Comparison of ENCODE assay signal across 8 cellular contexts in the genomic region with DNA sequence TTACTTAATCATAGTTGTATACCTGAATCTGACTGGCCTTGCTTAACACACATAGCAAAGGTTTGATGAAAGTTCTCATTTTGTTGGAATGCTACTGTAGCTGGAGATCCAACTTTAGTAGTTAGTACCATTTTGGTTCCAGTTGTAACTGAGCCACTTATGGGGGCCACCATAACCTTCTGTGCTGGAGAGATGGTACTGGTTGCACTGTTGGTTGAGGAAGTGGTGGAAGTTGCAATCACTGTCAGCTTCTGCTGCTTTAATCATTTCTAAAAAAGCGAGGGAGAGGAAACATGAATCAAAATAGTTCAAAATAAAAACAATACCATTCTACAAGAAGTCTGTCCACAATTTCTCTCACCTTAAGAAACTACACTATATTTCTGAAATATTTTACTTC. TPM values are rescaled to one million over a fixed set of nuclear protein-coding genes. Genes with fewer than 3 reads are reported as not detected.
DNase-seq lines count a peak whose midpoint lies in the region; ATAC-seq and TF ChIP-seq lines count a peak whose summit lies in the region.
"Not testable (repeated sequence)": the region's sequence is repeated elsewhere in the genome, so short reads cannot be mapped to it uniquely, and the experiment has no call there.

No MANE protein-coding gene starts in this region.

- POLR2A ChIA-PET in T-cell (lab: Charles Lee): interaction anchor here in 1 of 2 donors (0.5 kb wide), 1 partner anchor 26 kb away, joined by 3 read pairs; no protein-coding TSS in a partner anchor
- POLR2A ChIA-PET in activated CD4-positive, alpha-beta memory T cell treated with anti-CD3 and anti-CD28 coated beads, Interleukin-2, amount 10 ng/mL, durations not matched to agents 7 days and 5 days (lab: Charles Lee): interaction anchor here (1.0 to 1.4 kb wide), 2 partner anchors 99 to 224 kb away, joined by 3 read pairs; no protein-coding TSS in a partner anchor

- H3K27me3 ChIP-seq in BLaER1 treated with 17β-estradiol and CSF1 and Interleukin-3, amounts not matched to agents 10 nM and 100 nM: not testable (repeated sequence)

- not testable (repeated sequence) for H3K27me3 Mint-ChIP-seq in T-cell; activated CD4-positive, alpha-beta memory T cell treated with anti-CD3 and anti-CD28 coated beads, Interleukin-2, amount 10 ng/mL, durations not matched to agents 7 days and 5 days; activated T-helper 1 cell treated with anti-CD3 and anti-CD28 coated beads, Interleukin-12 subunit alpha, Interleukin-12 subunit beta, Interleukin-2, Interleukin-4 antibody, amounts not matched to agents 30 ng/mL and 10 ng/mL and 1 ng/mL, durations not matched to agents 14 hours and 24 hours and 36 hours (ENCODE audit: insufficient read depth); activated naive CD8-positive, alpha-beta T cell treated with anti-CD3 and anti-CD28 coated beads for 36 hours; immature natural killer cell (ENCODE audit: low read depth in 3 of 3); natural killer cell (ENCODE audit: low read depth in 2 of 2)

- H3K27ac ChIP-seq in BLaER1 treated with 17β-estradiol and CSF1 and Interleukin-3, amounts not matched to agents 10 nM and 100 nM: peak overlapping the region in 2 of 11 experiments; percentile 20 to 51; a peak in 3 of 22 replicates

- intact Hi-C loops in activated T-helper 1 cell treated with anti-CD3 and anti-CD28 coated beads, Interleukin-12 subunit alpha, Interleukin-12 subunit beta, Interleukin-2, Interleukin-4 antibody, amounts not matched to agents 30 ng/mL and 10 ng/mL and 1 ng/mL, durations not matched to agents 14 hours and 24 hours and 36 hours (cut with micrococcal nuclease); natural killer cell (cut with micrococcal nuclease): not testable (repeated sequence)

- not testable (repeated sequence) for H3K9me3 Mint-ChIP-seq in T-cell; activated CD4-positive, alpha-beta memory T cell treated with anti-CD3 and anti-CD28 coated beads, Interleukin-2, amount 10 ng/mL, durations not matched to agents 7 days and 5 days; activated T-helper 1 cell treated with anti-CD3 and anti-CD28 coated beads, Interleukin-12 subunit alpha, Interleukin-12 subunit beta, Interleukin-2, Interleukin-4 antibody, amounts not matched to agents 30 ng/mL and 10 ng/mL and 1 ng/mL, durations not matched to agents 14 hours and 24 hours and 36 hours; activated naive CD8-positive, alpha-beta T cell treated with anti-CD3 and anti-CD28 coated beads for 36 hours; immature natural killer cell; natural killer cell

- H3K4me2 ChIP-seq in BLaER1 treated with 17β-estradiol and CSF1 and Interleukin-3, amounts not matched to agents 10 nM and 100 nM: peak overlapping the region; percentile 51 to 76 (median 63)

- not testable (repeated sequence) for H3K36me3 ChIP-seq in BLaER1 treated with 17β-estradiol and CSF1 and Interleukin-3, amounts not matched to agents 10 nM and 100 nM

- not testable (repeated sequence) for H3K9ac ChIP-seq in BLaER1 treated with 17β-estradiol and CSF1 and Interleukin-3, amounts not matched to agents 10 nM and 100 nM

- H3K27ac Mint-ChIP-seq in T-cell (peak overlapping the region; percentile 79 to 83), immature natural killer cell (peak overlapping the region in 5 of 6 donors; percentile 2 to 83 (median 43)), natural killer cell (peak overlapping the region; percentile 37 to 76)
- peak overlapping the region; percentile 64 for H3K27ac Mint-ChIP-seq in activated CD4-positive, alpha-beta memory T cell treated with anti-CD3 and anti-CD28 coated beads, Interleukin-2, amount 10 ng/mL, durations not matched to agents 7 days and 5 days
- H3K27ac Mint-ChIP-seq in activated T-helper 1 cell treated with anti-CD3 and anti-CD28 coated beads, Interleukin-12 subunit alpha, Interleukin-12 subunit beta, Interleukin-2, Interleukin-4 antibody, amounts not matched to agents 30 ng/mL and 10 ng/mL and 1 ng/mL, durations not matched to agents 14 hours and 24 hours and 36 hours: peak overlapping the region; percentile 56
- H3K27ac Mint-ChIP-seq in activated naive CD8-positive, alpha-beta T cell treated with anti-CD3 and anti-CD28 coated beads for 36 hours: peak overlapping the region; percentile 66

- not testable (repeated sequence) for H4K20me1 ChIP-seq in BLaER1 treated with 17β-estradiol and CSF1 and Interleukin-3, amounts not matched to agents 10 nM and 100 nM

- peak; percentile 14 for DNase-seq in GM19238 (ENCODE audit: insufficient read length, low spot score)
- DNase-seq in T-cell; activated CD4-positive, alpha-beta memory T cell treated with anti-CD3 and anti-CD28 coated beads, Interleukin-2, amount 10 ng/mL, durations not matched to agents 7 days and 5 days; activated T-helper 1 cell treated with anti-CD3 and anti-CD28 coated beads, Interleukin-12 subunit alpha, Interleukin-12 subunit beta, Interleukin-2, Interleukin-4 antibody, amounts not matched to agents 30 ng/mL and 10 ng/mL and 1 ng/mL, durations not matched to agents 14 hours and 24 hours and 36 hours (ENCODE audit: low spot score); activated naive CD8-positive, alpha-beta T cell treated with anti-CD3 and anti-CD28 coated beads for 36 hours; immature natural killer cell; natural killer cell: not testable (repeated sequence)

- H3K36me3 Mint-ChIP-seq in T-cell; activated CD4-positive, alpha-beta memory T cell treated with anti-CD3 and anti-CD28 coated beads, Interleukin-2, amount 10 ng/mL, durations not matched to agents 7 days and 5 days (ENCODE audit: low read depth); activated T-helper 1 cell treated with anti-CD3 and anti-CD28 coated beads, Interleukin-12 subunit alpha, Interleukin-12 subunit beta, Interleukin-2, Interleukin-4 antibody, amounts not matched to agents 30 ng/mL and 10 ng/mL and 1 ng/mL, durations not matched to agents 14 hours and 24 hours and 36 hours (ENCODE audit: low read depth); activated naive CD8-positive, alpha-beta T cell treated with anti-CD3 and anti-CD28 coated beads for 36 hours; immature natural killer cell; natural killer cell: not testable (repeated sequence)

- not testable (repeated sequence) for H3K4me3 ChIP-seq in BLaER1 treated with 17β-estradiol and CSF1 and Interleukin-3, amounts not matched to agents 10 nM and 100 nM

- ATAC-seq in T-cell (replicated peaks in 1 of 4) (peak; percentile 29 to 59 (median 47)), natural killer cell (peak in 1 of 3 donors; percentile 24)

- TF ChIP-seq CTCF in natural killer cell (IDR thresholded peaks at IDR 0.05): not testable (repeated sequence)

- peaks cover 16 to 52% (median 31%) of the 10 kb centered on the region in 10 experiments for H3K4me1 ChIP-seq in BLaER1 treated with 17β-estradiol and CSF1 and Interleukin-3, amounts not matched to agents 10 nM and 100 nM

- H3K4me1 Mint-ChIP-seq in T-cell (peaks cover 35 to 41% (median 39%) of the 10 kb centered on the region in 3 donors), immature natural killer cell (peaks cover 32 to 33% of the 10 kb centered on the region in 2 donors), natural killer cell (peaks cover 21 to 40% of the 10 kb centered on the region in 2 donors)
- H3K4me1 Mint-ChIP-seq in activated CD4-positive, alpha-beta memory T cell treated with anti-CD3 and anti-CD28 coated beads, Interleukin-2, amount 10 ng/mL, durations not matched to agents 7 days and 5 days: peaks cover 29% of the 10 kb centered on the region
- H3K4me1 Mint-ChIP-seq in activated T-helper 1 cell treated with anti-CD3 and anti-CD28 coated beads, Interleukin-12 subunit alpha, Interleukin-12 subunit beta, Interleukin-2, Interleukin-4 antibody, amounts not matched to agents 30 ng/mL and 10 ng/mL and 1 ng/mL, durations not matched to agents 14 hours and 24 hours and 36 hours (ENCODE audit: low read depth): peaks cover 41% of the 10 kb centered on the region
- peaks cover 35% of the 10 kb centered on the region for H3K4me1 Mint-ChIP-seq in activated naive CD8-positive, alpha-beta T cell treated with anti-CD3 and anti-CD28 coated beads for 36 hours

- CTCF ChIA-PET in T-cell (lab: Charles Lee): not testable (repeated sequence)
- CTCF ChIA-PET in activated CD4-positive, alpha-beta memory T cell treated with anti-CD3 and anti-CD28 coated beads, Interleukin-2, amount 10 ng/mL, durations not matched to agents 7 days and 5 days (lab: Charles Lee): interaction anchor here (1.3 to 2.6 kb wide), 3 partner anchors 18 to 100 kb away, joined by 3 to 11 read pairs (median 5); partner anchors contain the start of gene LRRC37B

- H3K9me3 ChIP-seq in BLaER1 treated with 17β-estradiol and CSF1 and Interleukin-3, amounts not matched to agents 10 nM and 100 nM (replicated peaks in 1 of 11): not testable (repeated sequence)

- H3K4me3 Mint-ChIP-seq in T-cell (peak overlapping the region in 2 of 3 donors; percentile 39 to 44), immature natural killer cell (peak overlapping the region in 3 of 5 donors; percentile 15 to 30 (median 22))
- not testable (repeated sequence) for H3K4me3 Mint-ChIP-seq in activated CD4-positive, alpha-beta memory T cell treated with anti-CD3 and anti-CD28 coated beads, Interleukin-2, amount 10 ng/mL, durations not matched to agents 7 days and 5 days; natural killer cell
- H3K4me3 Mint-ChIP-seq in activated T-helper 1 cell treated with anti-CD3 and anti-CD28 coated beads, Interleukin-12 subunit alpha, Interleukin-12 subunit beta, Interleukin-2, Interleukin-4 antibody, amounts not matched to agents 30 ng/mL and 10 ng/mL and 1 ng/mL, durations not matched to agents 14 hours and 24 hours and 36 hours: peak overlapping the region; percentile 57
- peak overlapping the region; percentile 30 for H3K4me3 Mint-ChIP-seq in activated naive CD8-positive, alpha-beta T cell treated with anti-CD3 and anti-CD28 coated beads for 36 hours

RNA-seq across cellular contexts. Expression of gene RHOT1, which starts 35.1 kb away (rescaled TPM):
- 10 to 100 TPM; 18.7 to 26.8 (median 24.1) TPM for total RNA-seq in T-cell
- 10 to 100 TPM; 26.0 to 26.4 TPM for total RNA-seq in activated CD4-positive, alpha-beta memory T cell treated with anti-CD3 and anti-CD28 coated beads, Interleukin-2, amount 10 ng/mL, durations not matched to agents 7 days and 5 days
- 25.9 and 27.2 TPM in 2 replicates for total RNA-seq in activated T-helper 1 cell treated with anti-CD3 and anti-CD28 coated beads, Interleukin-12 subunit alpha, Interleukin-12 subunit beta, Interleukin-2, Interleukin-4 antibody, amounts not matched to agents 30 ng/mL and 10 ng/mL and 1 ng/mL, durations not matched to agents 14 hours and 24 hours and 36 hours
- 10 to 100 TPM; 22.8 to 22.9 TPM for total RNA-seq in activated naive CD8-positive, alpha-beta T cell treated with anti-CD3 and anti-CD28 coated beads for 36 hours
- 10 to 100 TPM; 27.9 to 30.9 (median 30.3) TPM for polyA plus RNA-seq in immature natural killer cell
- total RNA-seq in natural killer cell: 10 to 100 TPM; 25.1 to 32.7 (median 28.3) TPM
